In the genomic region with DNA sequence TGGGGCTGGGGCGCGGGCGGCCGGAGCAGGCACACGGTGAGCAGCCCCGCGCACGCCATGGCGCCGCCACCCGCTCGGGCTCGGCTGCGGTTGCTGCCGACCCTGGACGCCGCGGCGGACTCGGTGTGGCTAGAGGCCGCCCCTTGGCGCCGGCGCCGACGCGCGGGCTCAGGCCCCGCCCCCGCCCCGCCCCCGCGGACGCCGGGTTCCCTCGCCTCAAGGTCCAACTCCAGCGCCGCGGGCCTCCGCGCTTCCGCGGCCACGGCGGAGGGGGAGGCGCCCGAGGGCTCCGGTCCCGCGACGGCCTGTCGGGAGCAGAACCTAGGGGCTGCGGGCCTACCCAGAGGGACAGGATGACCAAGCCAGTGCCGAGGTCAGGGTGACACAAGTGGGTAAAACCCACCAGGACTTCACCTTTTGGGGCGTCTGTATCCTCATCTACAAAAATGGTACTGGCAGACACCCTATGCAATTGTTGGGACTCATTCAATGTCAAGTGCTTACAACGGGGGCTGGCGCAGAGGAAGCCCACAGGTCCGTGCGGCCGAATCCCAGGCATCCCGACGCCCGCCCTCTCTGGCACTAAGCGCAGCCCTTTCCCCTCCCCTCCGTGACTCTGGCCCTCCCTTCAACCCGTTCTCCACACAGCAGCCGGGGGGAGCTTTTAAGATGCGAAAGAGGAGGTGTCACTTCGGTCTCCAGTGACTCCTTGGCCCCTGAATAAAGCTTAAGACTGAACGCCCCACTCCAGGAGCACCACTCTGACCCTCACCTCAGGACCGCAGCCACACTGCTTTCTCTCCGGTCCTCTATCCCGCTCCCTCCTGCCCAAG, we compare ENCODE assay signal across 1 cellular context.
A peak's percentile ranks its signal among the peaks of the same experiment; 100 is the strongest.
TF ChIP-seq lines count a peak whose summit lies in the region.

Gene NECAB3 (minus strand): TSS at position 135 of the 833 bp plus-strand sequence. CDS start 76 bp downstream, at position 59.

TF ChIP-seq in A549, 52 proteins besides CTCF, POLR2A, EP300 and RAD21 (continued from another document):
- TF ChIP-seq, protein P1, sequence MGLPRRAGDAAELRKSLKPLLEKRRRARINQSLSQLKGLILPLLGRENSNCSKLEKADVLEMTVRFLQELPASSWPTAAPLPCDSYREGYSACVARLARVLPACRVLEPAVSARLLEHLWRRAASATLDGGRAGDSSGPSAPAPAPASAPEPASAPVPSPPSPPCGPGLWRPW (IDR thresholded peaks at IDR 0.05): no peak
- no peak for TF ChIP-seq ZC3H11A (IDR thresholded peaks at IDR 0.05)
- no peak for TF ChIP-seq HDAC2 (IDR thresholded peaks at IDR 0.05)
- no peak for TF ChIP-seq CHD2 (IDR thresholded peaks at IDR 0.05; ENCODE audit: low read length, partially characterized antibody)
- TF ChIP-seq GATA3 (IDR thresholded peaks at IDR 0.05; ENCODE audit: borderline replicate concordance): no peak
- TF ChIP-seq, protein P2, sequence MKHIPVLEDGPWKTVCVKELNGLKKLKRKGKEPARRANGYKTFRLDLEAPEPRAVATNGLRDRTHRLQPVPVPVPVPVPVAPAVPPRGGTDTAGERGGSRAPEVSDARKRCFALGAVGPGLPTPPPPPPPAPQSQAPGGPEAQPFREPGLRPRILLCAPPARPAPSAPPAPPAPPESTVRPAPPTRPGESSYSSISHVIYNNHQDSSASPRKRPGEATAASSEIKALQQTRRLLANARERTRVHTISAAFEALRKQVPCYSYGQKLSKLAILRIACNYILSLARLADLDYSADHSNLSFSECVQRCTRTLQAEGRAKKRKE (CRISPR knock-in tag; IDR thresholded peaks at IDR 0.05; ENCODE audit: low read depth): no peak
- no peak for TF ChIP-seq SREBF2 (IDR thresholded peaks at IDR 0.05)
- TF ChIP-seq ZFP36 (IDR thresholded peaks at IDR 0.05; ENCODE audit: borderline replicate concordance, partially characterized antibody): no peak
- TF ChIP-seq HOXB13 (CRISPR knock-in tag; IDR thresholded peaks at IDR 0.05; ENCODE audit: low read depth): no peak
- no peak for TF ChIP-seq BHLHE40 (IDR thresholded peaks at IDR 0.05; ENCODE audit: low read depth, low read length)
- peak; percentile 76 for TF ChIP-seq PHF8 (IDR thresholded peaks at IDR 0.05; ENCODE audit: borderline replicate concordance, low read depth)
- no peak for TF ChIP-seq CBX8 (IDR thresholded peaks at IDR 0.05)
- no peak for TF ChIP-seq KDM1A (IDR thresholded peaks at IDR 0.05; ENCODE audit: low read depth)
- TF ChIP-seq CHD4 (IDR thresholded peaks at IDR 0.05; ENCODE audit: borderline replicate concordance): no peak
- TF ChIP-seq RNF2 (IDR thresholded peaks at IDR 0.05; ENCODE audit: borderline replicate concordance, low read depth): peak; percentile 63
- TF ChIP-seq TP53 (CRISPR knock-in tag; IDR thresholded peaks at IDR 0.05): peak; percentile 63; the same call in 1 of the 2 replicates
- TF ChIP-seq NR3C1 (IDR thresholded peaks at IDR 0.05): no peak
- TF ChIP-seq TFCP2L1 (CRISPR knock-in tag; IDR thresholded peaks at IDR 0.05): no peak
- no peak for TF ChIP-seq HEYL (CRISPR knock-in tag; IDR thresholded peaks at IDR 0.05)
- no peak for TF ChIP-seq RFX5 (IDR thresholded peaks at IDR 0.05)
- no peak for TF ChIP-seq EHMT2 (IDR thresholded peaks at IDR 0.05; ENCODE audit: low read depth)
- TF ChIP-seq, protein P3, sequence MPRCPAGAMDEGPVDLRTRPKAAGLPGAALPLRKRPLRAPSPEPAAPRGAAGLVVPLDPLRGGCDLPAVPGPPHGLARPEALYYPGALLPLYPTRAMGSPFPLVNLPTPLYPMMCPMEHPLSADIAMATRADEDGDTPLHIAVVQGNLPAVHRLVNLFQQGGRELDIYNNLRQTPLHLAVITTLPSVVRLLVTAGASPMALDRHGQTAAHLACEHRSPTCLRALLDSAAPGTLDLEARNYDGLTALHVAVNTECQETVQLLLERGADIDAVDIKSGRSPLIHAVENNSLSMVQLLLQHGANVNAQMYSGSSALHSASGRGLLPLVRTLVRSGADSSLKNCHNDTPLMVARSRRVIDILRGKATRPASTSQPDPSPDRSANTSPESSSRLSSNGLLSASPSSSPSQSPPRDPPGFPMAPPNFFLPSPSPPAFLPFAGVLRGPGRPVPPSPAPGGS (IDR thresholded peaks at IDR 0.05): peak; percentile 71; the same call in 2 of the 3 replicates
- no peak for TF ChIP-seq ELK1 (IDR thresholded peaks at IDR 0.05; ENCODE audit: low read depth, low read length)
- peak in 1 of 2 experiments; percentile 78; a peak in 3 of 5 replicates for TF ChIP-seq JUN (IDR thresholded peaks at IDR 0.05)
- 0 out of 2 replicates have a peak, but pooled peaks have one; percentile 43 for TF ChIP-seq POLR2AphosphoS2 (conservative IDR thresholded peaks at IDR 0.05; ENCODE audit: low read length)
- TF ChIP-seq CEBPB (IDR thresholded peaks at IDR 0.05): no peak
- no peak for TF ChIP-seq FOSB (CRISPR knock-in tag; IDR thresholded peaks at IDR 0.05)
- no peak for TF ChIP-seq NFE2L2 (conservative IDR thresholded peaks at IDR 0.05; ENCODE audit: low read length)
- no peak for TF ChIP-seq MAFK (IDR thresholded peaks at IDR 0.05; ENCODE audit: partially characterized antibody)
- peak; percentile 20; the same call in 1 of the 2 replicates for TF ChIP-seq HOXA7 (CRISPR knock-in tag; IDR thresholded peaks at IDR 0.05)
- no peak for TF ChIP-seq MAX (IDR thresholded peaks at IDR 0.05)
- no peak for TF ChIP-seq CBX2 (IDR thresholded peaks at IDR 0.05; ENCODE audit: borderline replicate concordance, low read depth)
- peak; percentile 54; the same call in 1 of the 2 replicates for TF ChIP-seq PBX3 (IDR thresholded peaks at IDR 0.05)
- no peak; the same call in 1 of the 2 replicates for TF ChIP-seq RARB (CRISPR knock-in tag; IDR thresholded peaks at IDR 0.05)
- peak; percentile 40; the same call in 1 of the 2 replicates for TF ChIP-seq E2F6 (IDR thresholded peaks at IDR 0.05; ENCODE audit: borderline replicate concordance, low read depth)
